Comparison of ENCODE assay signal across 17 cellular contexts in the genomic region with DNA sequence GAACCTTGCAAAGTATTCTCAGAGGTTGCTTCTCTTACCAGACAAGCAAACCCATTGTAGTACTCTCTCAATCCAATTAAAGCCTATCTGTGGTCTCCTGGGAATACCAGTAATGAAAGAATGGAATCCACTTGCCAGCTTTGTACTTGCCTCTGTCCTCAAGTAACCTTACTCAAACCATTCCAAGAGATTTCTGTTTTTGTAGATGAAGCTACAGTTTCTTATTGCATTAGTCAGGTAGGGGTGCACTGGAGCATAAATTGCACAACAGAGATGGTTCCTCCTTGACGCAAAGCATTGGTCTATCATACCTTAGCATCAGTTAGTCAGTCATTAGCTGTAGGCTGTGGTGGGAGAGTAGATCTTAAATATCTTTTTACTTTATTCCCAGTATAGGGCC. TPM values are rescaled to one million over a fixed set of nuclear protein-coding genes. Genes with fewer than 3 reads are reported as not detected.
DNase-seq lines count a peak whose midpoint lies in the region; ATAC-seq, FAIRE-seq and TF ChIP-seq lines count a peak whose summit lies in the region.
"Had no signal": no experiment of that assay in that cellular context is flagged by ENCODE, and none has a peak within 500 bp of the region (broad histone marks: within the 10 kb centered on the region; RNA-seq: fewer than 3 reads in every experiment).

No MANE protein-coding gene starts in this region.

- TF ChIP-seq POLR2A in GM18505 (IDR thresholded peaks at IDR 0.05; ENCODE audit: borderline replicate concordance, extremely low read depth, insufficient read depth, insufficient read length) = no peak

- peak; percentile 40; the same call in 2 of the 3 replicates for ATAC-seq in SK-N-SH treated with all-trans-retinoic acid at 6 μM for 48 hours
- ATAC-seq in GM18505 (IDR thresholded peaks at IDR 0.05; ENCODE audit: unreplicated experiment) = no peak

- no peaks in the 10 kb centered on the region for H3K36me3 Mint-ChIP-seq in glutamatergic neuron (ENCODE audit: unreplicated experiment)
- no peaks in the 10 kb centered on the region for H3K36me3 Mint-ChIP-seq in activated CD4-positive, alpha-beta memory T cell treated with anti-CD3 and anti-CD28 coated beads for 36 hours

- H3K27ac Mint-ChIP-seq in glutamatergic neuron (ENCODE audit: unreplicated experiment) = peak overlapping the region; percentile 44
- no peak overlapping the region for H3K27ac Mint-ChIP-seq in activated CD4-positive, alpha-beta memory T cell treated with anti-CD3 and anti-CD28 coated beads for 36 hours
- H3K27ac Mint-ChIP-seq: activated CD4-positive, alpha-beta T cell treated with anti-CD3 and anti-CD28 coated beads, Interleukin-2, amount 10 ng/mL, durations not matched to agents 24 days and 14 days; activated T-helper 2 cell treated with anti-CD3 and anti-CD28 coated beads, Interferon-gamma antibody, Interleukin-2, Interleukin-4, amounts not matched to agents 10 μg/mL and 5 μg/mL and 100 μg/mL, durations not matched to agents 14 hours and 24 hours and 36 hours; stimulated activated naive CD8-positive, alpha-beta T cell treated with anti-CD3 and anti-CD28 coated beads, Interleukin-15, Interleukin-2, amounts not matched to agents 100 ng/mL and 50 ng/mL, for 24 hours had no signal

- POLR2A ChIA-PET in activated CD4-positive, alpha-beta memory T cell treated with anti-CD3 and anti-CD28 coated beads for 36 hours (lab: Charles Lee) = no interaction called here

- H3K9me3 ChIP-seq in small intestine (ENCODE audit: control insufficient read depth, low read depth) = no peaks in the 10 kb centered on the region

- peaks cover 8% of the 10 kb centered on the region for H3K4me1 Mint-ChIP-seq in glutamatergic neuron (ENCODE audit: low read depth, unreplicated experiment)
- peaks cover 7% of the 10 kb centered on the region for H3K4me1 Mint-ChIP-seq in activated CD4-positive, alpha-beta memory T cell treated with anti-CD3 and anti-CD28 coated beads for 36 hours (ENCODE audit: low read depth)

- no peaks in the 10 kb centered on the region for H3K27me3 ChIP-seq in small intestine (ENCODE audit: control insufficient read depth in 2 of 2, insufficient read depth in 2 of 2, low read length in 2 of 2)
- H3K27me3 ChIP-seq: BLaER1 treated with 17β-estradiol and CSF1 and Interleukin-3, amounts not matched to agents 10 nM and 100 nM had no signal

- no peak overlapping the region for H3K27ac ChIP-seq in small intestine (ENCODE audit: low read depth in 1 of 2, low read length in 1 of 2)
- H3K27ac ChIP-seq: BLaER1 treated with 17β-estradiol and CSF1 and Interleukin-3, amounts not matched to agents 10 nM and 100 nM had no signal

- DNase-seq in AG10803 (ENCODE audit: low read depth) = peak; percentile 60
- peak; percentile 37 for DNase-seq in M059J (ENCODE audit: low read depth)
- no peak for DNase-seq in glutamatergic neuron
- no peak for DNase-seq in small intestine
- DNase-seq in activated CD4-positive, alpha-beta memory T cell treated with anti-CD3 and anti-CD28 coated beads for 36 hours = no peak
- DNase-seq in activated gamma-delta T cell (lab: John Stamatoyannopoulos, UW) = no peak
- DNase-seq: activated CD4-positive, alpha-beta T cell treated with anti-CD3 and anti-CD28 coated beads, Interleukin-2, amount 10 ng/mL, durations not matched to agents 24 days and 14 days; NCI-H1694; T-helper 2 cell had no signal

- TF ChIP-seq CTCF in AG10803 (conservative IDR thresholded peaks at IDR 0.05; ENCODE audit: low read length) (no peak), glutamatergic neuron (IDR thresholded peaks at IDR 0.05; ENCODE audit: partially characterized antibody, unreplicated experiment) (no peak)

- H3K4me1 ChIP-seq in small intestine (ENCODE audit: control insufficient read depth in 2 of 2, insufficient read depth in 1 of 2, low read depth in 1 of 2, low read length in 1 of 2) = no peaks in the 10 kb centered on the region
- H3K4me1 ChIP-seq: BLaER1 treated with 17β-estradiol and CSF1 and Interleukin-3, amounts not matched to agents 10 nM and 100 nM had no signal

- no peaks in the 10 kb centered on the region for H3K9me3 Mint-ChIP-seq in glutamatergic neuron (ENCODE audit: unreplicated experiment)
- no peaks in the 10 kb centered on the region for H3K9me3 Mint-ChIP-seq in activated CD4-positive, alpha-beta memory T cell treated with anti-CD3 and anti-CD28 coated beads for 36 hours
- H3K9me3 Mint-ChIP-seq: activated T-helper 2 cell treated with anti-CD3 and anti-CD28 coated beads, Interferon-gamma antibody, Interleukin-2, Interleukin-4, amounts not matched to agents 10 μg/mL and 5 μg/mL and 100 μg/mL, durations not matched to agents 14 hours and 24 hours and 36 hours; stimulated activated naive CD8-positive, alpha-beta T cell treated with anti-CD3 and anti-CD28 coated beads, Interleukin-15, Interleukin-2, amounts not matched to agents 100 ng/mL and 50 ng/mL, for 24 hours had no signal

- H3K4me3 ChIP-seq in AG10803 (ENCODE audit: low read length) = no peak overlapping the region
- H3K4me3 ChIP-seq in small intestine (ENCODE audit: low read depth in 1 of 2, low read length in 2 of 2) = no peak overlapping the region
- H3K4me3 ChIP-seq: BLaER1 treated with 17β-estradiol and CSF1 and Interleukin-3, amounts not matched to agents 10 nM and 100 nM had no signal

- FAIRE-seq in small intestine (lab: Jason Lieb, UNC) = no peak
- FAIRE-seq: bronchial epithelial cell, endothelial cell of umbilical vein had no signal

- peak overlapping the region; percentile 27 for H3K4me3 Mint-ChIP-seq in glutamatergic neuron (ENCODE audit: unreplicated experiment)
- no peak overlapping the region for H3K4me3 Mint-ChIP-seq in activated CD4-positive, alpha-beta memory T cell treated with anti-CD3 and anti-CD28 coated beads for 36 hours
- H3K4me3 Mint-ChIP-seq: activated CD4-positive, alpha-beta T cell treated with anti-CD3 and anti-CD28 coated beads, Interleukin-2, amount 10 ng/mL, durations not matched to agents 24 days and 14 days; stimulated activated naive CD8-positive, alpha-beta T cell treated with anti-CD3 and anti-CD28 coated beads, Interleukin-15, Interleukin-2, amounts not matched to agents 100 ng/mL and 50 ng/mL, for 24 hours had no signal

- CTCF ChIA-PET in activated CD4-positive, alpha-beta memory T cell treated with anti-CD3 and anti-CD28 coated beads for 36 hours (lab: Charles Lee) = interaction anchor here (1.7 kb wide), 1 partner anchor 9 kb away, joined by 7 read pairs; no protein-coding TSS in a partner anchor

- H3K27me3 Mint-ChIP-seq in glutamatergic neuron (ENCODE audit: unreplicated experiment) = no peaks in the 10 kb centered on the region
- no peaks in the 10 kb centered on the region for H3K27me3 Mint-ChIP-seq in activated CD4-positive, alpha-beta memory T cell treated with anti-CD3 and anti-CD28 coated beads for 36 hours
- H3K27me3 Mint-ChIP-seq: activated CD4-positive, alpha-beta T cell treated with anti-CD3 and anti-CD28 coated beads, Interleukin-2, amount 10 ng/mL, durations not matched to agents 24 days and 14 days; stimulated activated naive CD8-positive, alpha-beta T cell treated with anti-CD3 and anti-CD28 coated beads, Interleukin-15, Interleukin-2, amounts not matched to agents 100 ng/mL and 50 ng/mL, for 24 hours had no signal

- 76 to 88% (median 84%) methylated on average over 1 of the region's 1 CpG for WGBS in small intestine, 3 donors

- intact Hi-C loops in activated CD4-positive, alpha-beta memory T cell treated with anti-CD3 and anti-CD28 coated beads for 36 hours (cut with micrococcal nuclease) = no loop called here

- no peaks in the 10 kb centered on the region for H3K36me3 ChIP-seq in small intestine (ENCODE audit: control insufficient read depth in 2 of 2, insufficient read depth in 2 of 2, low read length in 2 of 2)
- H3K36me3 ChIP-seq: BLaER1 treated with 17β-estradiol and CSF1 and Interleukin-3, amounts not matched to agents 10 nM and 100 nM had no signal

TF ChIP-seq in SK-N-SH treated with all-trans-retinoic acid at 6 μM for 48 hours, 23 proteins besides CTCF, POLR2A, EP300 and RAD21 (continues in another document):
- TF ChIP-seq ZNF8 (CRISPR knock-in tag; IDR thresholded peaks at IDR 0.05) (no peak), TOX (CRISPR knock-in tag; IDR thresholded peaks at IDR 0.05; ENCODE audit: borderline replicate concordance) (no peak), ZNF565 (CRISPR knock-in tag; conservative IDR thresholded peaks at IDR 0.05; ENCODE audit: low read depth) (no peak), ZNF70 (CRISPR knock-in tag; IDR thresholded peaks at IDR 0.05) (no peak), CSDC2 (CRISPR knock-in tag; IDR thresholded peaks at IDR 0.05) (no peak), PPARA (CRISPR knock-in tag; IDR thresholded peaks at IDR 0.05; ENCODE audit: borderline replicate concordance) (no peak), SNAI2 (CRISPR knock-in tag; IDR thresholded peaks at IDR 0.05) (0 out of 2 replicates have a peak, but pooled peaks have one; percentile 25), TCF4 (CRISPR knock-in tag; IDR thresholded peaks at IDR 0.05; ENCODE audit: borderline replicate concordance) (peak; percentile 27; the same call in 1 of the 2 replicates), ZFP3 (CRISPR knock-in tag; IDR thresholded peaks at IDR 0.05) (peak; percentile 36; the same call in 1 of the 2 replicates)
- TF ChIP-seq, protein P1, sequence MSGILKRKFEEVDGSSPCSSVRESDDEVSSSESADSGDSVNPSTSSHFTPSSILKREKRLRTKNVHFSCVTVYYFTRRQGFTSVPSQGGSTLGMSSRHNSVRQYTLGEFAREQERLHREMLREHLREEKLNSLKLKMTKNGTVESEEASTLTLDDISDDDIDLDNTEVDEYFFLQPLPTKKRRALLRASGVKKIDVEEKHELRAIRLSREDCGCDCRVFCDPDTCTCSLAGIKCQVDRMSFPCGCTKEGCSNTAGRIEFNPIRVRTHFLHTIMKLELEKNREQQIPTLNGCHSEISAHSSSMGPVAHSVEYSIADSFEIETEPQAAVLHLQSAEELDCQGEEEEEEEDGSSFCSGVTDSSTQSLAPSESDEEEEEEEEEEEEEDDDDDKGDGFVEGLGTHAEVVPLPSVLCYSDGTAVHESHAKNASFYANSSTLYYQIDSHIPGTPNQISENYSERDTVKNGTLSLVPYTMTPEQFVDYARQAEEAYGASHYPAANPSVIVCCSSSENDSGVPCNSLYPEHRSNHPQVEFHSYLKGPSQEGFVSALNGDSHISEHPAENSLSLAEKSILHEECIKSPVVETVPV (CRISPR knock-in tag; IDR thresholded peaks at IDR 0.05) = no peak

RNA-seq across cellular contexts. Expression of a gene that starts 52.9 kb away (rescaled TPM):
- not detected in 2 replicates for total RNA-seq in M059J (2014; rRNA removed; shearing (Covaris generic))
- not detected for total RNA-seq in glutamatergic neuron (ENCODE audit: unreplicated experiment)
- polyA plus RNA-seq in small intestine = under 1 TPM; 0.27 to 0.67 (median 0.49) TPM
- 10 to 100 TPM; 17.3 to 18.7 TPM for total RNA-seq in activated CD4-positive, alpha-beta memory T cell treated with anti-CD3 and anti-CD28 coated beads for 36 hours
- total RNA-seq: bronchial epithelial cell, endothelial cell of umbilical vein, G401 had no signal
- polyA plus RNA-seq: endothelial cell of umbilical vein had no signal

Comparison
In these comparisons a context has a peak if more than half of its experiments do, and no peak if none do; other contexts are left out.
1. DNase-seq: peak in AG10803 (single experiment) and M059J (single experiment); none in glutamatergic neuron (single experiment), small intestine (single experiment), activated CD4-positive, alpha-beta memory T cell treated with anti-CD3 and anti-CD28 coated beads for 36 hours (single experiment) and activated gamma-delta T cell (single experiment).
2. RNA of a gene that starts 52.9 kb away (total RNA-seq): 17.3 to 18.7 TPM in activated CD4-positive, alpha-beta memory T cell treated with anti-CD3 and anti-CD28 coated beads for 36 hours; not detected in M059J and not detected in glutamatergic neuron (single experiment); every median in the first group is over 10 times any median in the second.